In the genomic region with DNA sequence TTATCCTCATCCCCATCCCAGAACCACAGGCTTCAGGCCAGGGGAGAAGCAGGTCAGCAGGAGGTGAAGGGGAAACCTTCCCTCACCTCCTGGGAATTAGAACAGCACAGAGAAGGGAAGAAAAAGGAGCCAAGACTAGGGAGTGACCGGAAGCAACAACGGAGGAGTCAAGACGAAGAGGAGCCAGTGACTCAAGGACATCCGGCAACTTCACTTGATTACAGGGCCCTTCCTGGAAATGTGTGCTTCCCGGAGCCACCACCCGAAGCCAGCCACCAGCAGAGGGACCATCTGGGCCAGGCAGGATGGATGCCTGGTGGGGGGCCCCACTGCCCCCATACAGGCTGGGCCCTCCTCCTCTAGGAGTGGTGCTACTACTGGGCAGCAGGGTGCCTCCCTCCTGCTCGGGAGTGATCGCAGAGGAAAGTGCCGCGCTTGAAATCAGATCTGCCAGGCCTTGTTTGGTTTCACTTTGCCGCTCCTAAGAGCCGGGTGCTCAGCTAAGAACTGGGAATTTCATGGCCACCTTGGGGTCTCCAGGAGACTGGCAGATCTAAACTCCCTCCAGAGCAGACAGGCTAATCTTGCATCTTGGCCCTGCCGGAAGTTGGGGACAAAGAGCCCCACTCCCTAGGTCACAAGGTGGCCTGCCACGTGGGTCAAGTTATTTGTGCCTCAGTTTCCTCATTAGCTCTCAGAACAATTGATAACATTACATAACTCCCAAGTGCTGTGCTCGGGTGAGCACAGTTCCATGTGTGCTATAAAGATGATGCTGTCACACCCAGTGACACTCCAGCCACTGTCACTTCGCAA, we compare ENCODE assay signal across 9 cellular contexts. TPM values are rescaled to one million over a fixed set of nuclear protein-coding genes. Genes with fewer than 3 reads are reported as not detected.
DNase-seq lines count a peak whose midpoint lies in the region; ATAC-seq, FAIRE-seq and TF ChIP-seq lines count a peak whose summit lies in the region.
"Had no signal": no experiment of that assay in that cellular context is flagged by ENCODE, and none has a peak within 500 bp of the region (broad histone marks: within the 10 kb centered on the region; RNA-seq: fewer than 3 reads in every experiment).

No MANE protein-coding gene starts in this region.

- peak in 2 of 3 donors; percentile 30 to 32 for TF ChIP-seq POLR2A in body of pancreas (IDR thresholded peaks at IDR 0.05)

- H3K79me2 ChIP-seq in keratinocyte (ENCODE audit: control insufficient read depth, insufficient read depth, low read length): peaks cover 36% of the 10 kb centered on the region

- H3K4me3 ChIP-seq in body of pancreas: no peak overlapping the region
- peak overlapping the region; percentile 23 to 69 (median 62) for H3K4me3 ChIP-seq in keratinocyte (ENCODE audit: control insufficient read depth in 2 of 3, extremely low read depth in 1 of 3, insufficient read depth in 2 of 3, low read depth in 1 of 3, low read length in 3 of 3)

- H3K27me3 ChIP-seq in body of pancreas: no peaks in the 10 kb centered on the region
- H3K27me3 ChIP-seq in keratinocyte (ENCODE audit: control insufficient read depth, extremely low read depth, insufficient read depth, low read length): no peaks in the 10 kb centered on the region

- H3K9ac ChIP-seq in keratinocyte (ENCODE audit: control insufficient read depth, extremely low read depth, insufficient read depth, low read length): peak overlapping the region; percentile 81

- H3K27ac ChIP-seq in body of pancreas (peak overlapping the region; percentile 81 to 97 (median 96)), keratinocyte (ENCODE audit: control insufficient read depth, insufficient read depth, low read length) (peak overlapping the region; percentile 82)

- TF ChIP-seq CTCF in body of pancreas (IDR thresholded peaks at IDR 0.05) (peak in 3 of 7 experiments; percentile 16 to 34 (median 27)), keratinocyte (optimal IDR thresholded peaks at IDR 0.05 in 1 of 3, IDR thresholded peaks at IDR 0.05 in 1 of 3, conservative IDR thresholded peaks at IDR 0.05 in 1 of 3; ENCODE audit: extremely low read depth in 1 of 3, insufficient read depth in 2 of 3, low read length in 3 of 3) (peak; percentile 10 to 35 (median 31))

- FAIRE-seq in keratinocyte (lab: Jason Lieb, UNC): peak; percentile 51

- H3K4me1 ChIP-seq in body of pancreas (peaks cover 89% of the 10 kb centered on the region), keratinocyte (ENCODE audit: control insufficient read depth, extremely low read depth, insufficient read depth, low read length) (peaks cover 60% of the 10 kb centered on the region)

- H4K20me1 ChIP-seq in keratinocyte (ENCODE audit: control insufficient read depth, extremely low read depth, insufficient read depth, low read length): no peaks in the 10 kb centered on the region

- intact Hi-C loops in body of pancreas (cut with DNase I): no loop called here

- peak overlapping the region; percentile 99 for H3K4me2 ChIP-seq in keratinocyte (ENCODE audit: control insufficient read depth, extremely low read depth, insufficient read depth, low read depth, low read length)

- H3K9me1 ChIP-seq in keratinocyte (ENCODE audit: control insufficient read depth, extremely low read depth, insufficient read depth, low read length): no peaks in the 10 kb centered on the region

- H3K9me3 ChIP-seq in body of pancreas: no peaks in the 10 kb centered on the region
- no peaks in the 10 kb centered on the region for H3K9me3 ChIP-seq in keratinocyte (ENCODE audit: control insufficient read depth, low read depth, low read length)

- H3K36me3 ChIP-seq in body of pancreas (replicated peaks in 1 of 2; ENCODE audit: insufficient read depth in 1 of 2, low read depth in 2 of 2) (no peaks in the 10 kb centered on the region), keratinocyte (ENCODE audit: control insufficient read depth in 2 of 2, extremely low read depth in 1 of 2, insufficient read depth in 2 of 2, low read length in 2 of 2) (no peaks in the 10 kb centered on the region)

- dilution Hi-C loops in keratinocyte (cut with MboI; ENCODE audit: extremely low pct_ligation_motif_present, low sequenced_read_pairs): no loop called here

- 8 to 12% methylated on average over 5 to 15 of the region's 16 CpGs for WGBS in body of pancreas, 2 donors

- DNase-seq in DMS 273 treated with DMSO at 0.1 percent for 48 hours (lab: John Stamatoyannopoulos, UW): peak; percentile 86
- peak; percentile 38 for DNase-seq in NCI-H2107 (lab: John Stamatoyannopoulos, UW)
- DNase-seq in body of pancreas: peak; percentile 48 to 64 (median 61)
- DNase-seq in keratinocyte (ENCODE audit: low read depth, low spot score): no peak
- peak; percentile 68 for DNase-seq in stromal cell of bone marrow (ENCODE audit: low read depth)
- DNase-seq in SIG-M5 (lab: John Stamatoyannopoulos, UW): no peak
- no peak for DNase-seq in NCI-H1930 (lab: John Stamatoyannopoulos, UW)
- DNase-seq in SIG-M5 treated with dmso at 0.1 percent for 504 hours (lab: John Stamatoyannopoulos, UW; ENCODE audit: unreplicated experiment): no peak

- peak; percentile 1 for ATAC-seq in body of pancreas

- H2AFZ ChIP-seq in keratinocyte (ENCODE audit: control insufficient read depth, low read length): peak overlapping the region; percentile 85

RNA-seq across cellular contexts. Expression of a gene that starts 6.6 kb away (rescaled TPM):
- total RNA-seq in body of pancreas: 10 to 100 TPM; 47.0 to 60.6 TPM
- polyA plus RNA-seq in keratinocyte: 5.9 to 11.1 TPM (median 9.4 TPM) in 3 replicates
- 4.1 TPM for polyA plus RNA-seq in keratinocyte (2011; ENCODE audit: low read depth)
- 7.5 and 10.9 TPM in 2 replicates for polyA plus RNA-seq in keratinocyte (2011; cell fraction: cytosol; rRNA removed)
- polyA plus RNA-seq in keratinocyte (2011; cell fraction: nucleus; rRNA removed): 7.4 and 11.1 TPM in 2 replicates
- 9.2 and 14.3 TPM in 2 replicates for polyA plus RNA-seq in keratinocyte (2012; ENCODE audit: low replicate concordance)
- polyA minus RNA-seq in keratinocyte: 10.7 to 18.2 TPM (median 13.7 TPM) in 3 replicates
- 16.1 TPM for polyA minus RNA-seq in keratinocyte (2011; cell fraction: cytosol; rRNA and poly(A)+ RNA removed)
- polyA minus RNA-seq in keratinocyte (2011; cell fraction: nucleus; rRNA and poly(A)+ RNA removed): 14.0 and 17.1 TPM in 2 replicates

RNA-seq across cellular contexts. Expression of a gene that starts 43.5 kb away (rescaled TPM):
- total RNA-seq in body of pancreas: not detected
- polyA plus RNA-seq in keratinocyte: not detected in 3 replicates
- polyA plus RNA-seq in keratinocyte (2011; ENCODE audit: low read depth): not detected
- not detected in 2 replicates for polyA plus RNA-seq in keratinocyte (2011; cell fraction: cytosol; rRNA removed)
- not detected in 2 replicates for polyA plus RNA-seq in keratinocyte (2011; cell fraction: nucleus; rRNA removed)
- polyA plus RNA-seq in keratinocyte (2012; ENCODE audit: low replicate concordance): not detected in 2 replicates
- not detected in 3 replicates for polyA minus RNA-seq in keratinocyte
- not detected for polyA minus RNA-seq in keratinocyte (2011; cell fraction: cytosol; rRNA and poly(A)+ RNA removed)
- polyA minus RNA-seq in keratinocyte (2011; cell fraction: nucleus; rRNA and poly(A)+ RNA removed): not detected in 2 replicates
- polyA plus RNA-seq: IgD-negative memory B cell had no signal

Comparison
In these comparisons a context has a peak if more than half of its experiments do, and no peak if none do; other contexts are left out.
1. DNase-seq: peak in DMS 273 treated with DMSO at 0.1 percent for 48 hours (single experiment), NCI-H2107 (single experiment), body of pancreas (4 of 4) and stromal cell of bone marrow (single experiment); none in keratinocyte (single experiment), SIG-M5 (single experiment), NCI-H1930 (0 of 2) and SIG-M5 treated with dmso at 0.1 percent for 504 hours (single experiment).
2. H3K4me3 ChIP-seq: peak in keratinocyte (3 of 3); none in body of pancreas (0 of 2).